16 cellular contexts compared by ENCODE assay signal in the genomic region with DNA sequence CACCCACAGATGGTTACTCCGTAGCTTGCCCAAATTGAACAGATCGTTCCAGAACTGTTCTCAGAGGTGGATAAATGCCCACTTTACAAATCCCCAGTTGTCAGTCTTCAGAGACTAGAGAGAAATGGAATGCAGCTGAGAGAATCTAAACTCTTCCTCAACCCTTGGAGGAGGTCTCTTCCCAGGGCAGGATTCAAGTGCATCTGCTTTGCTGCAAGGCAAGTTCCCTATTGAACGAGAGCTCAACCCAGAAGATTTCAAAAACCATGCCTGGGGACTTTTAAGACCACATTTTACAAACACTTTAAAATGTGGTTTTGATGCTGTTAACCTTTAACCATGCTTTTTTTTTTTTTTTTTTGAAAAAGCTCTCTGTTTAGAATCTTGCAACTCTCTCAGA.
DNase-seq lines count a peak whose midpoint lies in the region; ATAC-seq and TF ChIP-seq lines count a peak whose summit lies in the region.
"Had no signal": no experiment of that assay in that cellular context is flagged by ENCODE, and none has a peak within 500 bp of the region (broad histone marks: within the 10 kb centered on the region; RNA-seq: fewer than 3 reads in every experiment).

No MANE protein-coding gene starts in this region.

- H2AFZ ChIP-seq in hepatocyte = peak overlapping the region; percentile 41

- peak overlapping the region; percentile 53 for H3K4me2 ChIP-seq in hepatocyte
- H3K4me2 ChIP-seq: A549 had no signal

- CTCF ChIA-PET in AG04450 (lab: Charles Lee) = interaction anchor here (0.7 kb wide), 1 partner anchor 567 kb away, joined by 6 read pairs; no protein-coding TSS in a partner anchor

- POLR2A ChIA-PET in AG04450 (lab: Yijun Ruan, JAX) = no interaction called here

- no peak overlapping the region for H3K27ac ChIP-seq in AG04450 (ENCODE audit: low read depth, low read length)
- peak overlapping the region; percentile 72 for H3K27ac ChIP-seq in hepatocyte
- no peak overlapping the region for H3K27ac ChIP-seq in ascending aorta
- H3K27ac ChIP-seq: A549, epithelial cell of prostate, SJCRH30 had no signal

- TF ChIP-seq CTCF in AG04450 (IDR thresholded peaks at IDR 0.05; ENCODE audit: low read depth, low read length) (no peak), HFF-Myc (IDR thresholded peaks at IDR 0.05; ENCODE audit: low read depth, low read length, missing control alignments) (no peak), hepatocyte (IDR thresholded peaks at IDR 0.05; ENCODE audit: poor library complexity) (no peak), ascending aorta (IDR thresholded peaks at IDR 0.05) (no peak)

- H3K79me2 ChIP-seq in hepatocyte = no peaks in the 10 kb centered on the region

- H3K27ac Mint-ChIP-seq in activated T-helper 1 cell treated with anti-CD3 and anti-CD28 coated beads, Interleukin-12 subunit alpha, Interleukin-12 subunit beta, Interleukin-2, Interleukin-4 antibody, amounts not matched to agents 30 ng/mL and 10 ng/mL and 1 ng/mL, durations not matched to agents 14 hours and 24 hours and 36 hours = no peak overlapping the region
- H3K27ac Mint-ChIP-seq: nephron progenitor cell had no signal

- no peaks in the 10 kb centered on the region for H3K9me3 Mint-ChIP-seq in activated T-helper 1 cell treated with anti-CD3 and anti-CD28 coated beads, Interleukin-12 subunit alpha, Interleukin-12 subunit beta, Interleukin-2, Interleukin-4 antibody, amounts not matched to agents 30 ng/mL and 10 ng/mL and 1 ng/mL, durations not matched to agents 14 hours and 24 hours and 36 hours

- no peak for ATAC-seq in GM19351 (IDR thresholded peaks at IDR 0.05; ENCODE audit: unreplicated experiment)
- ATAC-seq: A549 had no signal

- H3K4me1 ChIP-seq in hepatocyte (ENCODE audit: insufficient read depth) (peaks cover 6% of the 10 kb centered on the region), ascending aorta (no peaks in the 10 kb centered on the region)
- H3K4me1 ChIP-seq: A549, SJCRH30 had no signal

- H3K36me3 ChIP-seq in hepatocyte (replicated peaks; ENCODE audit: insufficient read depth, low read depth) = no peaks in the 10 kb centered on the region
- no peaks in the 10 kb centered on the region for H3K36me3 ChIP-seq in ascending aorta
- H3K36me3 ChIP-seq: SJCRH30 had no signal

- no peaks in the 10 kb centered on the region for H3K9me2 ChIP-seq in hepatocyte (replicated peaks; ENCODE audit: insufficient read depth)

- H3K27me3 ChIP-seq in AG04450 (ENCODE audit: control insufficient read depth, insufficient read depth, low read length) (no peaks in the 10 kb centered on the region), hepatocyte (no peaks in the 10 kb centered on the region), ascending aorta (no peaks in the 10 kb centered on the region)
- H3K27me3 ChIP-seq: SJCRH30 had no signal

- H3K9me3 ChIP-seq in AG04450 (ENCODE audit: control insufficient read depth, insufficient read depth, low read length) (no peaks in the 10 kb centered on the region), hepatocyte (ENCODE audit: low read depth) (no peaks in the 10 kb centered on the region), ascending aorta (no peaks in the 10 kb centered on the region)
- H3K9me3 ChIP-seq: A549, SJCRH30 had no signal

- H3K27me3 Mint-ChIP-seq in activated T-helper 1 cell treated with anti-CD3 and anti-CD28 coated beads, Interleukin-12 subunit alpha, Interleukin-12 subunit beta, Interleukin-2, Interleukin-4 antibody, amounts not matched to agents 30 ng/mL and 10 ng/mL and 1 ng/mL, durations not matched to agents 14 hours and 24 hours and 36 hours (ENCODE audit: insufficient read depth) = no peaks in the 10 kb centered on the region

- H3K36me3 Mint-ChIP-seq in activated T-helper 1 cell treated with anti-CD3 and anti-CD28 coated beads, Interleukin-12 subunit alpha, Interleukin-12 subunit beta, Interleukin-2, Interleukin-4 antibody, amounts not matched to agents 30 ng/mL and 10 ng/mL and 1 ng/mL, durations not matched to agents 14 hours and 24 hours and 36 hours (ENCODE audit: low read depth) = no peaks in the 10 kb centered on the region

- WGBS in hepatocyte (ENCODE audit: low lambda C conversion rate, missing lambda C conversion rate) = 35% methylated on average over 3 of the region's 3 CpGs

- H4K20me1 ChIP-seq in hepatocyte (ENCODE audit: insufficient read depth, poor library complexity, severe bottlenecking) = no peaks in the 10 kb centered on the region

- no peak overlapping the region for H3K4me3 Mint-ChIP-seq in activated T-helper 1 cell treated with anti-CD3 and anti-CD28 coated beads, Interleukin-12 subunit alpha, Interleukin-12 subunit beta, Interleukin-2, Interleukin-4 antibody, amounts not matched to agents 30 ng/mL and 10 ng/mL and 1 ng/mL, durations not matched to agents 14 hours and 24 hours and 36 hours
- H3K4me3 Mint-ChIP-seq: nephron progenitor cell had no signal

- H3K4me3 ChIP-seq in AG04450 (ENCODE audit: low read depth, low read length) (no peak overlapping the region), HFF-Myc (replicated peaks; ENCODE audit: low read depth, low read length) (no peak overlapping the region), hepatocyte (no peak overlapping the region), ascending aorta (no peak overlapping the region)
- H3K4me3 ChIP-seq: A549, SJCRH30 had no signal

- H3K4me1 Mint-ChIP-seq in activated T-helper 1 cell treated with anti-CD3 and anti-CD28 coated beads, Interleukin-12 subunit alpha, Interleukin-12 subunit beta, Interleukin-2, Interleukin-4 antibody, amounts not matched to agents 30 ng/mL and 10 ng/mL and 1 ng/mL, durations not matched to agents 14 hours and 24 hours and 36 hours (ENCODE audit: low read depth) = no peaks in the 10 kb centered on the region
- H3K4me1 Mint-ChIP-seq: nephron progenitor cell had no signal

- DNase-seq in AG04450 (ENCODE audit: low read depth, low spot score) (peak; percentile 52), HFF-Myc (ENCODE audit: extremely low read depth, low read depth) (peak; percentile 56), amniotic epithelial cell (ENCODE audit: low read depth) (peak; percentile 55), hepatocyte (ENCODE audit: low spot score) (peak; percentile 8), ascending aorta (ENCODE audit: low spot score in 2 of 2) (no peak), NCI-H187 (lab: John Stamatoyannopoulos, UW) (no peak)
- DNase-seq in activated T-helper 1 cell treated with anti-CD3 and anti-CD28 coated beads, Interleukin-12 subunit alpha, Interleukin-12 subunit beta, Interleukin-2, Interleukin-4 antibody, amounts not matched to agents 30 ng/mL and 10 ng/mL and 1 ng/mL, durations not matched to agents 14 hours and 24 hours and 36 hours (ENCODE audit: low spot score) = no peak
- DNase-seq: activated CD4-positive, alpha-beta T cell treated with anti-CD3 and anti-CD28 coated beads, Interleukin-2, amount 50 U/mL, for 1 hour; MM.1S; NCI-H2107; nephron progenitor cell; stimulated activated CD4-positive, alpha-beta T cell treated with anti-CD3 and anti-CD28 coated beads, Interleukin-2, amount 100 ng/mL, for 24 hours had no signal

- intact Hi-C loops in ascending aorta (cut with DNase I) = no loop called here
- intact Hi-C loops in activated T-helper 1 cell treated with anti-CD3 and anti-CD28 coated beads, Interleukin-12 subunit alpha, Interleukin-12 subunit beta, Interleukin-2, Interleukin-4 antibody, amounts not matched to agents 30 ng/mL and 10 ng/mL and 1 ng/mL, durations not matched to agents 14 hours and 24 hours and 36 hours (cut with micrococcal nuclease) = no loop called here

Comparison
In these comparisons a context has a peak if more than half of its experiments do, and no peak if none do; other contexts are left out.
1. DNase-seq: peak in AG04450 (single experiment), HFF-Myc (single experiment), amniotic epithelial cell (single experiment) and hepatocyte (single experiment); none in ascending aorta (0 of 2), activated T-helper 1 cell treated with anti-CD3 and anti-CD28 coated beads, Interleukin-12 subunit alpha, Interleukin-12 subunit beta, Interleukin-2, Interleukin-4 antibody, amounts not matched to agents 30 ng/mL and 10 ng/mL and 1 ng/mL, durations not matched to agents 14 hours and 24 hours and 36 hours (single experiment) and NCI-H187 (0 of 2).